Comparison of ENCODE assay signal across 2 cellular contexts in genomic region chr19:419721-420515, GRCh38.
A peak's percentile ranks its signal among the peaks of the same experiment; 100 is the strongest.
TF ChIP-seq lines count a peak whose summit lies in the region.

No MANE protein-coding gene starts in this region.

TF ChIP-seq in HEK293, 187 proteins besides CTCF, POLR2A, EP300 and RAD21:
- TF ChIP-seq OSR2 (tag by site-specific recombination; IDR thresholded peaks at IDR 0.05) (no peak), ZBTB20 (tag by site-specific recombination; IDR thresholded peaks at IDR 0.05) (no peak), ZNF155 (tag by site-specific recombination; IDR thresholded peaks at IDR 0.05) (no peak), SCRT2 (tag by site-specific recombination; IDR thresholded peaks at IDR 0.05) (0 out of 2 replicates have a peak, but pooled peaks have one; percentile 10), FEZF1 (tag by site-specific recombination; IDR thresholded peaks at IDR 0.05) (no peak), ZFHX2 (tag by site-specific recombination; conservative IDR thresholded peaks at IDR 0.05) (no peak), ZNF701 (tag by site-specific recombination; IDR thresholded peaks at IDR 0.05) (no peak), ZNF138 (tag by site-specific recombination; IDR thresholded peaks at IDR 0.05; ENCODE audit: borderline replicate concordance) (no peak)

TF ChIP-seq in H1, 55 proteins besides CTCF, POLR2A, EP300 and RAD21:
- TF ChIP-seq SRF (IDR thresholded peaks at IDR 0.05; ENCODE audit: low read depth, low read length) = no peak
- TF ChIP-seq KDM5A (IDR thresholded peaks at IDR 0.05; ENCODE audit: low read length) = no peak
- no peak for TF ChIP-seq RFX5 (IDR thresholded peaks at IDR 0.05; ENCODE audit: borderline replicate concordance, low read depth, low read length)
